Comparison of ENCODE assay signal across 9 cellular contexts in genomic region chr18:12606592-12607315, GRCh38. TPM values are rescaled to one million over a fixed set of nuclear protein-coding genes. Genes with fewer than 3 reads are reported as not detected.
DNase-seq lines count a peak whose midpoint lies in the region; ATAC-seq, FAIRE-seq and TF ChIP-seq lines count a peak whose summit lies in the region.
"Had no signal": no experiment of that assay in that cellular context is flagged by ENCODE, and none has a peak within 500 bp of the region (broad histone marks: within the 10 kb centered on the region; RNA-seq: fewer than 3 reads in every experiment).

No MANE protein-coding gene starts in this region.

- H3K4me1 ChIP-seq in K562 (replicated peaks in 1 of 2; ENCODE audit: control insufficient read depth in 2 of 2, insufficient read depth in 2 of 2, low read length in 2 of 2) = peaks cover 4 to 22% of the 10 kb centered on the region in 2 experiments; a peak in 4 of 5 replicates
- H3K4me1 ChIP-seq in liver (ENCODE audit: control insufficient read depth in 4 of 4, insufficient read depth in 4 of 4, low read length in 3 of 4) = no peaks in the 10 kb centered on the region

- no peak overlapping the region for H3K4me2 ChIP-seq in K562 (ENCODE audit: insufficient read depth, low read length)

- H3K9ac ChIP-seq in K562 (ENCODE audit: insufficient read depth in 1 of 2, low read depth in 2 of 2, low read length in 2 of 2) (peak overlapping the region in 1 of 2 experiments; percentile 7; a peak in 1 of 4 replicates), liver (ENCODE audit: low read depth in 1 of 2, low read length in 2 of 2) (no peak overlapping the region)

- H4K20me1 ChIP-seq in K562 (replicated peaks; ENCODE audit: control insufficient read depth, insufficient read depth, low read length) = no peaks in the 10 kb centered on the region

- H3K4me1 Mint-ChIP-seq in activated CD4-positive, alpha-beta T cell treated with anti-CD3 and anti-CD28 coated beads, Interleukin-2, amount 10 ng/mL, durations not matched to agents 7 days and 5 days = peaks cover 12% of the 10 kb centered on the region

- no peaks in the 10 kb centered on the region for H3K9me3 Mint-ChIP-seq in activated CD4-positive, alpha-beta T cell treated with anti-CD3 and anti-CD28 coated beads, Interleukin-2, amount 10 ng/mL, durations not matched to agents 7 days and 5 days

- FAIRE-seq in K562 (lab: Jason Lieb, UNC) (no peak), GM12891 (lab: Jason Lieb, UNC) (no peak)
- FAIRE-seq: small intestine had no signal

- H3K9me3 ChIP-seq in K562 (replicated peaks; ENCODE audit: control insufficient read depth, insufficient read depth, low read depth, low read length) (no peaks in the 10 kb centered on the region), liver (ENCODE audit: control insufficient read depth in 4 of 4, low read length in 3 of 4) (no peaks in the 10 kb centered on the region)

- no peak overlapping the region for H3K4me3 Mint-ChIP-seq in activated CD4-positive, alpha-beta T cell treated with anti-CD3 and anti-CD28 coated beads, Interleukin-2, amount 10 ng/mL, durations not matched to agents 7 days and 5 days

- H3K27ac ChIP-seq in K562 (ENCODE audit: extremely low read depth, low read depth, low read length) (peak overlapping the region; percentile 70; the same call in 2 of the 3 replicates), liver (ENCODE audit: low read depth in 1 of 2, low read length in 2 of 2) (peak overlapping the region; percentile 41 to 61)

- TF ChIP-seq EP300 in K562 (IDR thresholded peaks at IDR 0.05; ENCODE audit: low read length) = peak; percentile 50; the same call in 1 of the 2 replicates

- 61% methylated on average over 9 of the region's 10 CpGs for WGBS in K562 (ENCODE audit: insufficient coverage, low coverage, missing lambda C conversion rate)
- WGBS in liver = 76% methylated on average over 10 of the region's 10 CpGs

- in situ Hi-C loops in K562 (cut with MboI) = no loop called here

- peak; percentile 45 for ATAC-seq in K562

- TF ChIP-seq POLR2A in K562 (conservative IDR thresholded peaks at IDR 0.05) = no peak
- TF ChIP-seq POLR2A in GM12891 (IDR thresholded peaks at IDR 0.05; ENCODE audit: low read depth, low read length) = no peak

- H3K27me3 ChIP-seq in K562 (ENCODE audit: control insufficient read depth in 2 of 2, insufficient read depth in 2 of 2, low read length in 2 of 2) (no peaks in the 10 kb centered on the region), liver (ENCODE audit: control insufficient read depth in 4 of 4, insufficient read depth in 4 of 4, low read length in 3 of 4) (no peaks in the 10 kb centered on the region)

- no peak overlapping the region for H3K27ac Mint-ChIP-seq in activated CD4-positive, alpha-beta T cell treated with anti-CD3 and anti-CD28 coated beads, Interleukin-2, amount 10 ng/mL, durations not matched to agents 7 days and 5 days

- H3K79me2 ChIP-seq in K562 (ENCODE audit: control insufficient read depth, insufficient read depth, low read length) = no peaks in the 10 kb centered on the region; the same call in 2 of the 3 replicates

- H3K36me3 ChIP-seq in K562 (ENCODE audit: control insufficient read depth, insufficient read depth, low read length) = no peaks in the 10 kb centered on the region
- no peaks in the 10 kb centered on the region for H3K36me3 ChIP-seq in liver (ENCODE audit: control insufficient read depth in 4 of 4, insufficient read depth in 3 of 4, low read depth in 1 of 4, low read length in 3 of 4)

- H3K4me3 ChIP-seq in K562 = no peak overlapping the region
- no peak overlapping the region for H3K4me3 ChIP-seq in liver (ENCODE audit: low read depth in 1 of 3, low read length in 3 of 3)

- no peak for TF ChIP-seq CTCF in K562 (IDR thresholded peaks at IDR 0.05 in 2 of 3, conservative IDR thresholded peaks at IDR 0.05 in 1 of 3; ENCODE audit: insufficient read depth in 2 of 3, low read depth in 1 of 3, low read length in 3 of 3)
- no peak for TF ChIP-seq CTCF in liver (IDR thresholded peaks at IDR 0.05; ENCODE audit: low read depth, low read length, missing input control)

- no peaks in the 10 kb centered on the region for H3K9me1 ChIP-seq in K562 (ENCODE audit: control insufficient read depth, insufficient read depth, low read length)

- intact Hi-C loops in K562 (cut with micrococcal nuclease) = no loop called here
- intact Hi-C loops in head of caudate nucleus (cut with DNase I) = no loop called here

- peak overlapping the region; percentile 29; the same call in 1 of the 2 replicates for H2AFZ ChIP-seq in K562 (ENCODE audit: low read depth, low read length)

- DNase-seq in A172 (ENCODE audit: low spot score) (peak; percentile 58), KG1 (lab: John Stamatoyannopoulos, UW) (peak; percentile 37), K562 (ENCODE audit: extremely low read depth in 1 of 4, low spot score in 3 of 4) (no peak), cerebellum (ENCODE audit: low spot score) (no peak), head of caudate nucleus (no peak), GM12891 (ENCODE audit: insufficient read length, low spot score) (no peak)
- DNase-seq in activated CD4-positive, alpha-beta T cell treated with anti-CD3 and anti-CD28 coated beads, Interleukin-2, amount 10 ng/mL, durations not matched to agents 7 days and 5 days = no peak
- DNase-seq: small intestine had no signal

- CTCF ChIA-PET in K562 (lab: Yijun Ruan, JAX; ENCODE audit: low intra/inter-chr PET ratio) = no interaction called here
- CTCF ChIA-PET in activated CD4-positive, alpha-beta T cell treated with anti-CD3 and anti-CD28 coated beads, Interleukin-2, amount 10 ng/mL, durations not matched to agents 7 days and 5 days (lab: Charles Lee) = interaction anchor here (0.7 to 1.6 kb wide), 2 partner anchors 14 to 73 kb away, joined by 3 to 5 read pairs; no protein-coding TSS in a partner anchor

- TF ChIP-seq RAD21 in K562 (CRISPR knock-in tag; conservative IDR thresholded peaks at IDR 0.05 in 1 of 2, IDR thresholded peaks at IDR 0.05 in 1 of 2) = no peak
- no peak for TF ChIP-seq RAD21 in liver (IDR thresholded peaks at IDR 0.05)

- POLR2A ChIA-PET in K562 (lab: Yijun Ruan, JAX) = interaction anchor here (0.8 to 2.0 kb wide), 6 partner anchors 8 to 49 kb away, joined by 3 to 8 read pairs (median 5); no protein-coding TSS in a partner anchor
- POLR2A ChIA-PET in activated CD4-positive, alpha-beta T cell treated with anti-CD3 and anti-CD28 coated beads, Interleukin-2, amount 10 ng/mL, durations not matched to agents 7 days and 5 days (lab: Charles Lee) = no interaction called here

- H3K27me3 Mint-ChIP-seq in activated CD4-positive, alpha-beta T cell treated with anti-CD3 and anti-CD28 coated beads, Interleukin-2, amount 10 ng/mL, durations not matched to agents 7 days and 5 days = peaks cover 8% of the 10 kb centered on the region

- BruUV-seq in K562 (replicated peaks; lab: Mats Ljungman, UMichigan) = no TSS peak

- H3K36me3 Mint-ChIP-seq in activated CD4-positive, alpha-beta T cell treated with anti-CD3 and anti-CD28 coated beads, Interleukin-2, amount 10 ng/mL, durations not matched to agents 7 days and 5 days (ENCODE audit: low read depth) = no peaks in the 10 kb centered on the region

TF ChIP-seq in GM12891, 5 proteins besides CTCF, POLR2A, EP300 and RAD21:
- TF ChIP-seq PAX5 (IDR thresholded peaks at IDR 0.05; ENCODE audit: insufficient read depth, low read length, severe bottlenecking) = no peak
- no peak for TF ChIP-seq POLR2AphosphoS5 (IDR thresholded peaks at IDR 0.05; ENCODE audit: low read depth, low read length)
- TF ChIP-seq POU2F2 (IDR thresholded peaks at IDR 0.05; ENCODE audit: low read depth, low read length) = no peak
- no peak for TF ChIP-seq TAF1 (IDR thresholded peaks at IDR 0.05; ENCODE audit: low read depth, low read length)
- TF ChIP-seq SPI1 (IDR thresholded peaks at IDR 0.05; ENCODE audit: low read depth, low read length) = no peak

RNA-seq across cellular contexts. Expression of gene SPIRE1, which starts 51.2 kb away (rescaled TPM):
- total RNA-seq in A172 (2014; rRNA removed; shearing (Covaris generic)) = 30.4 and 33.9 TPM in 2 replicates
- total RNA-seq in K562 (2011; cell fraction: chromatin; rRNA removed; ENCODE audit: low replicate concordance) = 21.5 and 33.5 TPM in 2 replicates
- 3.8 and 7.4 TPM in 2 replicates for total RNA-seq in K562 (2011; cell fraction: nucleolus; rRNA removed)
- 10.1 and 15.6 TPM in 2 replicates for total RNA-seq in K562 (2011; cell fraction: nucleoplasm; rRNA removed)
- total RNA-seq in K562 (2014; rRNA removed) (10.0 and 12.7 TPM in 2 replicates), K562 (2014; rRNA removed; fragmentation: Illumina TruSeq; extraction: Trizol) (12.8 and 15.1 TPM in 2 replicates), K562 (2015; rRNA removed; fragmentation: Illumina TruSeq; extraction: Trizol) (11.8 and 13.9 TPM in 2 replicates), K562 (2021) (12.5 and 14.0 TPM in 2 replicates), liver (1 to 10 TPM; 2.9 to 3.4 TPM), cerebellum (46.7 TPM)
- polyA plus RNA-seq in K562 (2011; rRNA removed) (7.7 and 10.2 TPM in 2 replicates), K562 (2014; fragmentation: Illumina TruSeq; extraction: Trizol) (12.3 and 13.6 TPM in 2 replicates), K562 (2014; fragmentation: Nextera tagmentation; extraction: Ambion mirVana) (1 to 10 TPM; 2.9 to 3.3 TPM), K562 (2014; rRNA removed) (8.0 and 8.1 TPM in 2 replicates), liver (1 to 10 TPM in 1 of 2 donors, under 1 TPM in 1; 0.29 to 5.7 TPM)
- polyA plus RNA-seq in K562 (2011; cell fraction: cytosol; rRNA removed) = 4.0 and 5.0 TPM in 2 replicates
- polyA plus RNA-seq in K562 (2011; cell fraction: nucleus; rRNA removed) = 8.5 and 9.5 TPM in 2 replicates
- 7.4 and 12.4 TPM in 2 replicates for polyA plus RNA-seq in K562 (2012)
- 14.2 and 18.9 TPM in 2 replicates for polyA minus RNA-seq in K562 (2011; rRNA and poly(A)+ RNA removed)
- 8.0 and 8.1 TPM in 2 replicates for polyA minus RNA-seq in K562 (2011; cell fraction: cytosol; rRNA and poly(A)+ RNA removed)
- polyA minus RNA-seq in K562 (2011; cell fraction: nucleus; rRNA and poly(A)+ RNA removed) = 3.5 and 7.7 TPM in 2 replicates
- 1 to 10 TPM; 1.3 to 2.9 TPM for total RNA-seq in activated CD4-positive, alpha-beta T cell treated with anti-CD3 and anti-CD28 coated beads, Interleukin-2, amount 10 ng/mL, durations not matched to agents 7 days and 5 days
- 1.4 TPM for polyA plus RNA-seq in GM12891 (2012; ENCODE audit: low read depth, missing spikeins)

Comparison
In these comparisons a context has a peak if more than half of its experiments do, and no peak if none do; other contexts are left out.
1. DNase-seq: peak in A172 (single experiment) and KG1 (single experiment); none in K562 (0 of 4), cerebellum (single experiment), activated CD4-positive, alpha-beta T cell treated with anti-CD3 and anti-CD28 coated beads, Interleukin-2, amount 10 ng/mL, durations not matched to agents 7 days and 5 days (single experiment), head of caudate nucleus (0 of 42) and GM12891 (single experiment).